In the genomic region with DNA sequence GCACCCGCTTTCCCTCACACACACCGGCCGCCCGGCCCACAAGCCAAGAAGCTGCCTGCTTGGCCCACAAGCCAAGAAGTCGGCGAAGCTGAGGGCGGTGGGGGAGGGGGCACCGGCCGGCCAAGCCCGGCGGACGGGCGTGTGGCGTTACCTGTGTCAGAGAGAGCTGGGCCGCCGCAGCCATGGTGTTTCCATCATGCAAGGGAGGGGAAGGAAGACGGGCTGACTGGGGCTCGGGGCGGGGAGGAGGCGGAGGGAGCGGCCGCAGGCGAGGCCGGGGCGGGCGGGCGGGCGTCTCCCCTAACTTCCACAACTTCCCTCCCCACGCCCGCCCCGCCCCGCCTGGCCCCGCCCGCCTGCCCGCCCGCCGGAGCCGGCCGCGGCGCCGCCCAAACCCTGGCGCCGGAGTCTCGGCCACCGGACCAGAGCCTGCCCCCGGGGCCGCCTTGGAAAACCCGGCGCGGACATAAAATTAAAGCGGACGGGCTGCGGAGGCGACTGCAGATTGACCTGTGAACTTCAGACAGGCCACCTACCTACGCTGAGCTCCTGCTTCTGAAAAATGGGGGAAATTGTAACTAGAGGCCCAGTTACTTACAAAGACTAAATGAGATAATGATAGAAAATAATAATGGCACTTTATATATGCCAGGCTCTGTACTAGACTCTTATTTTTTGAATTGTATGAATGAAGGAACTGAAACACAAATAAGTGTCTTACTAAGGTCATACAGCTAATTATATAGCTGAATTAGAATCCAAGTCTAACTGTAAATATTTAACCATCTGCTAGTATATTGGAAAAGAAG, we compare ENCODE assay signal across 8 cellular contexts. TPM values are rescaled to one million over a fixed set of nuclear protein-coding genes. Genes with fewer than 3 reads are reported as not detected.
A peak's percentile ranks its signal among the peaks of the same experiment; 100 is the strongest.
DNase-seq lines count a peak whose midpoint lies in the region; ATAC-seq and TF ChIP-seq lines count a peak whose summit lies in the region.

A gene (minus strand): TSS at position 219 of the 809 bp plus-strand sequence. CDS start 35 bp downstream, at position 184.

- peak within 1 kb of the TSS; percentile 26; the same call in 1 of the 2 replicates for H2AFZ ChIP-seq in KMS-11 (ENCODE audit: low read depth)

- peak within 1 kb of the TSS; percentile 36; the same call in 1 of the 2 replicates for H3K4me2 ChIP-seq in KMS-11

- peak within 1 kb of the TSS; percentile 44; the same call in 1 of the 2 replicates for H3K9ac ChIP-seq in KMS-11

- H3K27ac ChIP-seq in KMS-11 = no peak within 1 kb of the TSS

- ATAC-seq in GM21619 (IDR thresholded peaks at IDR 0.05; ENCODE audit: unreplicated experiment) = peak; percentile 54
- ATAC-seq in stimulated activated naive CD8-positive, alpha-beta T cell treated with anti-CD3 and anti-CD28 coated beads, Interleukin-15, Interleukin-2, amounts not matched to agents 100 U/mL and 50 U/mL, for 24 hours = peak; percentile 87

- TF ChIP-seq CTCF in KMS-11 (conservative IDR thresholded peaks at IDR 0.05; ENCODE audit: low read depth, low read length) = no peak
- no peak for TF ChIP-seq CTCF in fibroblast of the aortic adventitia (IDR thresholded peaks at IDR 0.05; ENCODE audit: insufficient read depth, low read length)
- TF ChIP-seq CTCF in nephron (IDR thresholded peaks at IDR 0.05; ENCODE audit: unreplicated experiment in 3 of 3) = no peak

- H3K27me3 Mint-ChIP-seq in nephron (ENCODE audit: low read depth) = no peaks in the 10 kb centered on the region

- H3K79me2 ChIP-seq in KMS-11 (ENCODE audit: insufficient read depth, low read depth) = no peaks in the 10 kb centered on the region

- peak; percentile 89 for DNase-seq in DMS53 treated with DMSO at 0.1 percent for 48 hours (lab: John Stamatoyannopoulos, UW; ENCODE audit: unreplicated experiment)
- peak; percentile 35 for DNase-seq in SHP77 treated with DMSO at 0.1 percent for 48 hours (lab: John Stamatoyannopoulos, UW)
- DNase-seq in activated gamma-delta T cell (lab: John Stamatoyannopoulos, UW) = peak; percentile 77
- DNase-seq in fibroblast of the aortic adventitia (ENCODE audit: low read depth) = peak; percentile 77
- DNase-seq in stimulated activated naive CD8-positive, alpha-beta T cell treated with anti-CD3 and anti-CD28 coated beads, Interleukin-15, Interleukin-2, amounts not matched to agents 100 U/mL and 50 U/mL, for 24 hours = peak; percentile 92

- H3K4me3 ChIP-seq in KMS-11 (IDR thresholded peaks at IDR 0.05; ENCODE audit: insufficient read depth, low read depth, low read length) (no peak within 1 kb of the TSS), fibroblast of the aortic adventitia (ENCODE audit: low read depth, low read length) (peak within 1 kb of the TSS; percentile 90)

- H3K27me3 ChIP-seq in KMS-11 (ENCODE audit: insufficient read depth, low read depth) = no peaks in the 10 kb centered on the region

- no peaks in the 10 kb centered on the region for H3K36me3 ChIP-seq in KMS-11 (ENCODE audit: insufficient read depth)

- no peaks in the 10 kb centered on the region for H3K9me3 Mint-ChIP-seq in nephron

- peak within 1 kb of the TSS; percentile 90 to 91 (median 91) for H3K4me3 Mint-ChIP-seq in nephron

- no peaks in the 10 kb centered on the region for H3K36me3 Mint-ChIP-seq in nephron (ENCODE audit: low read depth)

- no peaks in the 10 kb centered on the region for H3K4me1 ChIP-seq in KMS-11 (ENCODE audit: low read depth, poor library complexity, severe bottlenecking)

- peak within 1 kb of the TSS; percentile 67 to 88 (median 81) for H3K27ac Mint-ChIP-seq in nephron

- H4K20me1 ChIP-seq in KMS-11 (ENCODE audit: insufficient read depth) = no peaks in the 10 kb centered on the region

- H3K4me1 Mint-ChIP-seq in nephron = peaks cover 31% of the 10 kb centered on the region

RNA-seq across cellular contexts. Expression of the gene that starts here (rescaled TPM):
- 71.1 and 108 TPM in 2 replicates for total RNA-seq in fibroblast of the aortic adventitia (ENCODE audit: low replicate concordance)

Comparison
In these comparisons a context has a peak if more than half of its experiments do, and no peak if none do; other contexts are left out.
1. DNase-seq: peak in every context shown above with its lines; median percentile 92 in stimulated activated naive CD8-positive, alpha-beta T cell treated with anti-CD3 and anti-CD28 coated beads, Interleukin-15, Interleukin-2, amounts not matched to agents 100 U/mL and 50 U/mL, for 24 hours; 89 in DMS53 treated with DMSO at 0.1 percent for 48 hours; 77 in activated gamma-delta T cell; 77 in fibroblast of the aortic adventitia; 35 in SHP77 treated with DMSO at 0.1 percent for 48 hours.